ENCODE assay signal across 34 cellular contexts in genomic region chr10:9382199-9382598, GRCh38.
"Had no signal": no experiment of that assay in that cellular context is flagged by ENCODE, and none has a peak within 500 bp of the region (broad histone marks: within the 10 kb centered on the region; RNA-seq: fewer than 3 reads in every experiment).

No MANE protein-coding gene starts in this region.

- DNase-seq: Karpas-422, Kasumi-1, MG63, MM.1S, MV-4-11, NCI-H1048, NCI-H1092, NCI-H1092 treated with DMSO at 0.1 percent for 48 hours, NCI-H1105, NCI-H1105 treated with DMSO at 0.1 percent for 48 hours, NCI-H1417, NCI-H1417 treated with DMSO at 0.1 percent for 48 hours, NCI-H1436, NCI-H1436 treated with DMSO at 0.1 percent for 48 hours, NCI-H146, NCI-H1694, NCI-H1694 treated with DMSO at 0.1 percent for 48 hours, NCI-H187, NCI-H187 treated with DMSO at 0.1 percent for 48 hours, NCI-H1930, NCI-H2029, NCI-H2029 treated with DMSO at 0.1 percent for 48 hours, NCI-H2081, NCI-H2081 treated with DMSO at 0.1 percent for 48 hours, NCI-H2107, NCI-H2171, NCI-H2171 treated with DMSO at 0.1 percent for 48 hours, NCI-H2227 treated with DMSO at 0.1 percent for 48 hours, NCI-H226, NCI-H345, NCI-H446, NCI-H446 treated with DMSO at 0.1 percent for 48 hours, NCI-H510A had no signal

- H3K27ac ChIP-seq: KMS-11 had no signal

- H3K27me3 ChIP-seq: MG63 had no signal

- H3K36me3 ChIP-seq: MG63 had no signal

- H3K9me3 ChIP-seq: MG63 had no signal

- H3K4me3 ChIP-seq: MG63 had no signal

- H3K9ac ChIP-seq: KMS-11 had no signal

- H3K4me2 ChIP-seq: KMS-11 had no signal
